Comparison of ENCODE assay signal across 11 cellular contexts in genomic region chr14:72708708-72709475, GRCh38.
DNase-seq lines count a peak whose midpoint lies in the region; ATAC-seq, FAIRE-seq and TF ChIP-seq lines count a peak whose summit lies in the region.
"Had no signal": no experiment of that assay in that cellular context is flagged by ENCODE, and none has a peak within 500 bp of the region (broad histone marks: within the 10 kb centered on the region; RNA-seq: fewer than 3 reads in every experiment).

No MANE protein-coding gene starts in this region.

- peak; percentile 66 for FAIRE-seq in HTR-8/SVneo (lab: Jason Lieb, UNC)

- H3K27ac Mint-ChIP-seq in Calu3 (ENCODE audit: unreplicated experiment), result no peak overlapping the region
- H3K27ac Mint-ChIP-seq: CD8-positive, alpha-beta memory T cell had no signal

- ATAC-seq in GM21723 (IDR thresholded peaks at IDR 0.05; ENCODE audit: unreplicated experiment), result no peak
- ATAC-seq: sciatic nerve had no signal

- H3K36me3 Mint-ChIP-seq in Calu3 (ENCODE audit: insufficient read depth, unreplicated experiment), result no peaks in the 10 kb centered on the region
- H3K36me3 Mint-ChIP-seq: CD8-positive, alpha-beta memory T cell had no signal

- intact Hi-C loops in Calu3 (cut with micrococcal nuclease; ENCODE audit: unreplicated experiment), result loop anchor here (1.0 kb wide), 1 partner anchor 45 kb away; no protein-coding TSS in a partner anchor

- CTCF ChIA-PET in Calu3 (lab: Charles Lee), result no interaction called here

- H3K27me3 Mint-ChIP-seq in Calu3 (ENCODE audit: unreplicated experiment), result no peaks in the 10 kb centered on the region

- peaks cover 15% of the 10 kb centered on the region for H3K4me1 Mint-ChIP-seq in Calu3 (ENCODE audit: low read depth, unreplicated experiment)

- DNase-seq in Calu3 (peak; percentile 64), HTR-8/SVneo (ENCODE audit: insufficient read length, low spot score) (no peak), ecto neural progenitor cell (ENCODE audit: low spot score) (peak; percentile 71), midbrain (lab: John Stamatoyannopoulos, UW) (peak; percentile 60), COLO668 (lab: John Stamatoyannopoulos, UW; ENCODE audit: unreplicated experiment) (no peak), NCI-H1417 treated with DMSO at 0.1 percent for 48 hours (lab: John Stamatoyannopoulos, UW) (no peak), NOMO-1 (lab: John Stamatoyannopoulos, UW; ENCODE audit: unreplicated experiment in 2 of 2) (no peak)
- DNase-seq: CD8-positive, alpha-beta memory T cell; T1000 had no signal

- TF ChIP-seq CTCF in Calu3 (IDR thresholded peaks at IDR 0.05; ENCODE audit: unreplicated experiment), result no peak

- H3K9me3 Mint-ChIP-seq in Calu3 (ENCODE audit: low read depth, unreplicated experiment), result no peaks in the 10 kb centered on the region

- no TSS peak for BruUV-seq in Calu3 (replicated peaks; lab: Mats Ljungman, UMichigan)

- no peak overlapping the region for H3K4me3 Mint-ChIP-seq in Calu3 (ENCODE audit: low read depth, unreplicated experiment)
- H3K4me3 Mint-ChIP-seq: CD8-positive, alpha-beta memory T cell had no signal

Comparison
In these comparisons a context has a peak if more than half of its experiments do, and no peak if none do; other contexts are left out.
1. DNase-seq: peak in Calu3 (single experiment), ecto neural progenitor cell (single experiment) and midbrain (single experiment); none in HTR-8/SVneo (single experiment), COLO668 (single experiment), NCI-H1417 treated with DMSO at 0.1 percent for 48 hours (single experiment) and NOMO-1 (0 of 2).